1 cellular context compared by ENCODE assay signal in genomic region chr4:30866444-30866843, GRCh38.
A peak's percentile ranks its signal among the peaks of the same experiment; 100 is the strongest.
TF ChIP-seq lines count a peak whose summit lies in the region.

No MANE protein-coding gene starts in this region.

TF ChIP-seq in IMR-90, 13 proteins besides CTCF, POLR2A, EP300 and RAD21:
- no peak for TF ChIP-seq BHLHE40 (IDR thresholded peaks at IDR 0.05; ENCODE audit: low read depth, low read length)
- TF ChIP-seq MAFK (IDR thresholded peaks at IDR 0.05; ENCODE audit: low read depth, low read length), result 0 out of 2 replicates have a peak, but pooled peaks have one; percentile 5
- TF ChIP-seq ELK1 (IDR thresholded peaks at IDR 0.05; ENCODE audit: borderline replicate concordance, low read depth, low read length), result no peak
- TF ChIP-seq SMC3 (IDR thresholded peaks at IDR 0.05; ENCODE audit: low read depth, low read length), result no peak
- no peak for TF ChIP-seq CEBPB (IDR thresholded peaks at IDR 0.05; ENCODE audit: low read depth, low read length)
- TF ChIP-seq CHD1 (IDR thresholded peaks at IDR 0.05; ENCODE audit: low read depth, low read length), result no peak
- TF ChIP-seq MAZ (IDR thresholded peaks at IDR 0.05; ENCODE audit: borderline replicate concordance, low read depth, low read length), result no peak
- TF ChIP-seq USF2 (IDR thresholded peaks at IDR 0.05; ENCODE audit: low read depth, low read length), result no peak
- no peak for TF ChIP-seq RFX5 (IDR thresholded peaks at IDR 0.05; ENCODE audit: low read depth, low read length)
